ENCODE assay signal across 8 cellular contexts in genomic region chr3:142962520-142963265, GRCh38. TPM values are rescaled to one million over a fixed set of nuclear protein-coding genes. Genes with fewer than 3 reads are reported as not detected.
DNase-seq lines count a peak whose midpoint lies in the region; ATAC-seq and TF ChIP-seq lines count a peak whose summit lies in the region.

No MANE protein-coding gene starts in this region.

- H3K27me3 ChIP-seq in CD4-positive, alpha-beta T cell (ENCODE audit: control insufficient read depth, insufficient read depth, low read length), result peaks cover 54% of the 10 kb centered on the region
- H3K27me3 ChIP-seq in HUES64 (ENCODE audit: insufficient read depth, low read length) (peaks cover 44% of the 10 kb centered on the region), ectodermal cell (ENCODE audit: control insufficient read depth, insufficient read depth, low read length, poor library complexity, severe bottlenecking) (peaks cover 35% of the 10 kb centered on the region), neural cell (ENCODE audit: insufficient read depth, low read depth, low read length) (no peaks in the 10 kb centered on the region)

- no peak overlapping the region for H3K27ac ChIP-seq in CD4-positive, alpha-beta T cell (ENCODE audit: low read depth, low read length)
- H3K27ac ChIP-seq in HUES64 (ENCODE audit: low read depth, low read length) (no peak overlapping the region), ectodermal cell (ENCODE audit: insufficient read depth, low read depth, low read length, poor library complexity, severe bottlenecking) (no peak overlapping the region), neural cell (ENCODE audit: low read length) (no peak overlapping the region)

- peak overlapping the region; percentile 56 for H3K4me3 Mint-ChIP-seq in CD4-positive, alpha-beta T cell

- H3K9me2 ChIP-seq in neural cell (ENCODE audit: insufficient read depth, low read length), result no peaks in the 10 kb centered on the region

- peaks cover 74% of the 10 kb centered on the region for H3K27me3 Mint-ChIP-seq in CD4-positive, alpha-beta T cell

- no peaks in the 10 kb centered on the region for H4K20me1 ChIP-seq in neural cell (ENCODE audit: insufficient read depth)

- H3K27ac Mint-ChIP-seq in CD4-positive, alpha-beta T cell, result no peak overlapping the region

- H3K36me3 ChIP-seq in HUES64 (ENCODE audit: insufficient read depth, low read length), result no peaks in the 10 kb centered on the region
- no peaks in the 10 kb centered on the region for H3K36me3 ChIP-seq in ectodermal cell (ENCODE audit: control insufficient read depth, insufficient read depth, low read length)
- no peaks in the 10 kb centered on the region for H3K36me3 ChIP-seq in neural cell (ENCODE audit: insufficient read depth, low read length)

- DNase-seq in CD4-positive, alpha-beta T cell, result no peak
- no peak for DNase-seq in occipital lobe (lab: John Stamatoyannopoulos, UW)

- no peaks in the 10 kb centered on the region for H3K79me2 ChIP-seq in neural cell (replicated peaks; ENCODE audit: insufficient read depth, low read length)

- 57% methylated on average over 67 of the region's 67 CpGs for WGBS in HUES64
- 60 to 62% methylated on average over 67 of the region's 67 CpGs for WGBS in ectodermal cell, 2 experiments

- POLR2A ChIA-PET in CD4-positive, alpha-beta T cell (lab: Charles Lee), result no interaction called here

- H3K4me1 Mint-ChIP-seq in CD4-positive, alpha-beta T cell (ENCODE audit: low read depth), result peaks cover 4% of the 10 kb centered on the region

- H3K36me3 Mint-ChIP-seq in CD4-positive, alpha-beta T cell (ENCODE audit: low read depth), result no peaks in the 10 kb centered on the region

- no peaks in the 10 kb centered on the region for H3K9me3 ChIP-seq in CD4-positive, alpha-beta T cell (ENCODE audit: control insufficient read depth, low read length)
- H3K9me3 ChIP-seq in HUES64 (ENCODE audit: insufficient read depth, low read depth, low read length) (no peaks in the 10 kb centered on the region), ectodermal cell (ENCODE audit: control insufficient read depth, low read length) (no peaks in the 10 kb centered on the region), neural cell (ENCODE audit: low read length) (no peaks in the 10 kb centered on the region)

- no peaks in the 10 kb centered on the region for H3K9me3 Mint-ChIP-seq in CD4-positive, alpha-beta T cell

- no peak overlapping the region for H3K4me2 ChIP-seq in neural cell (ENCODE audit: low read length)

- H3K4me3 ChIP-seq in HUES64 (ENCODE audit: low read length) (peak overlapping the region; percentile 67), ectodermal cell (ENCODE audit: insufficient read depth, low read depth, low read length) (peak overlapping the region; percentile 48), neural cell (ENCODE audit: low read length) (peak overlapping the region; percentile 86)

- H3K9ac ChIP-seq in HUES64 (ENCODE audit: low read depth, low read length) (peak overlapping the region; percentile 71), neural cell (ENCODE audit: low read length) (peak overlapping the region; percentile 78)

- CTCF ChIA-PET in CD4-positive, alpha-beta T cell (lab: Charles Lee), result no interaction called here

- peak overlapping the region; percentile 7 for H2AFZ ChIP-seq in neural cell (ENCODE audit: low read depth, low read length)

- no peak for ATAC-seq in CD4-positive, alpha-beta T cell (ENCODE audit: poor library complexity)
- no peak for ATAC-seq in GM19452 (IDR thresholded peaks at IDR 0.05; ENCODE audit: unreplicated experiment)
- no peak for ATAC-seq in GM18502 (IDR thresholded peaks at IDR 0.05; ENCODE audit: poor library complexity, unreplicated experiment)
- no peak for ATAC-seq in GM19324 (IDR thresholded peaks at IDR 0.05; ENCODE audit: low FRiP score, unreplicated experiment)

- intact Hi-C loops in CD4-positive, alpha-beta T cell (cut with DNase I, micrococcal nuclease), result no loop called here

- TF ChIP-seq CTCF in CD4-positive, alpha-beta T cell (IDR thresholded peaks at IDR 0.05), result no peak
- no peak for TF ChIP-seq CTCF in neural cell (IDR thresholded peaks at IDR 0.05; ENCODE audit: poor library complexity, severe bottlenecking)

- TF ChIP-seq EP300 in neural cell (conservative IDR thresholded peaks at IDR 0.05; ENCODE audit: poor library complexity, severe bottlenecking), result no peak

- no peaks in the 10 kb centered on the region for H3F3A ChIP-seq in neural cell (ENCODE audit: insufficient read depth, low read length, poor library complexity, severe bottlenecking)

- H3K4me1 ChIP-seq in HUES64 (ENCODE audit: insufficient read depth, low read length) (peaks cover 7% of the 10 kb centered on the region; the same call in 1 of the 2 replicates), ectodermal cell (ENCODE audit: control insufficient read depth, insufficient read depth, low read length) (no peaks in the 10 kb centered on the region)

- no peak for TF ChIP-seq RAD21 in neural cell (conservative IDR thresholded peaks at IDR 0.05)

TF ChIP-seq in neural cell, 6 proteins besides CTCF, POLR2A, EP300 and RAD21:
- TF ChIP-seq REST (IDR thresholded peaks at IDR 0.05; ENCODE audit: borderline replicate concordance) (no peak), TAF1 (IDR thresholded peaks at IDR 0.05; ENCODE audit: low read depth) (no peak)

RNA-seq across cellular contexts. Expression of gene PAQR9, which starts 0.8 kb away (rescaled TPM):
- total RNA-seq in CD4-positive, alpha-beta T cell, result not detected
- 1.7 TPM for polyA plus RNA-seq in HUES64 (2013, experiment 1 of 2)
- 2.1 TPM for polyA plus RNA-seq in HUES64 (2013, experiment 2 of 2)
- polyA plus RNA-seq in ectodermal cell (2013, experiment 1 of 4), result 2.5 TPM
- polyA plus RNA-seq in ectodermal cell (2013, experiment 2 of 4), result 2.3 TPM
- polyA plus RNA-seq in ectodermal cell (2013, experiment 3 of 4), result 2.3 TPM
- polyA plus RNA-seq in ectodermal cell (2013, experiment 4 of 4), result 2.4 TPM
- 0.24 and 0.28 TPM in 2 replicates for polyA plus RNA-seq in neural cell
- polyA minus RNA-seq in neural cell, result 1.9 and 2.5 TPM in 2 replicates
- total RNA-seq in occipital lobe, result 0.94 TPM

RNA-seq across cellular contexts. Expression of gene U2SURP, which starts 38.7 kb away (rescaled TPM):
- total RNA-seq in CD4-positive, alpha-beta T cell, result 100 to 1,000 TPM; 164 to 179 TPM
- polyA plus RNA-seq in HUES64 (2013, experiment 1 of 2), result 107 TPM
- 108 TPM for polyA plus RNA-seq in HUES64 (2013, experiment 2 of 2)
- polyA plus RNA-seq in ectodermal cell (2013, experiment 1 of 4), result 137 TPM
- 150 TPM for polyA plus RNA-seq in ectodermal cell (2013, experiment 2 of 4)
- polyA plus RNA-seq in ectodermal cell (2013, experiment 3 of 4), result 100 TPM
- 111 TPM for polyA plus RNA-seq in ectodermal cell (2013, experiment 4 of 4)
- polyA plus RNA-seq in neural cell, result 139 and 159 TPM in 2 replicates
- 204 and 254 TPM in 2 replicates for polyA minus RNA-seq in neural cell
- total RNA-seq in occipital lobe, result 160 TPM
